ENCODE assay signal across 9 cellular contexts in genomic region chr13:27919299-27919933, GRCh38. TPM values are rescaled to one million over a fixed set of nuclear protein-coding genes. Genes with fewer than 3 reads are reported as not detected.
DNase-seq lines count a peak whose midpoint lies in the region; ATAC-seq lines count a peak whose summit lies in the region.
"Had no signal": no experiment of that assay in that cellular context is flagged by ENCODE, and none has a peak within 500 bp of the region (broad histone marks: within the 10 kb centered on the region; RNA-seq: fewer than 3 reads in every experiment).

No MANE protein-coding gene starts in this region.

- H4K20me1 ChIP-seq in Karpas-422 (ENCODE audit: insufficient read depth, low read depth, low read length) = no peaks in the 10 kb centered on the region

- POLR2A ChIA-PET in activated CD8-positive, alpha-beta T cell treated with anti-CD3 and anti-CD28 coated beads, Interleukin-2, amount 10 ng/mL, durations not matched to agents 7 days and 5 days (lab: Charles Lee) = no interaction called here

- H3K4me1 ChIP-seq in mucosa of rectum (ENCODE audit: control insufficient read depth in 2 of 2, insufficient read depth in 2 of 2, low read length in 2 of 2) (peaks cover 20 to 25% of the 10 kb centered on the region in 2 donors), Karpas-422 (ENCODE audit: low read length) (no peaks in the 10 kb centered on the region)

- H3K9me3 Mint-ChIP-seq in activated CD8-positive, alpha-beta T cell treated with anti-CD3 and anti-CD28 coated beads, Interleukin-2, amount 10 ng/mL, durations not matched to agents 7 days and 5 days (ENCODE audit: insufficient read depth) = no peaks in the 10 kb centered on the region

- peaks cover 80% of the 10 kb centered on the region for H3K27me3 Mint-ChIP-seq in activated CD8-positive, alpha-beta T cell treated with anti-CD3 and anti-CD28 coated beads, Interleukin-2, amount 10 ng/mL, durations not matched to agents 7 days and 5 days (ENCODE audit: low read depth)

- peaks cover 2% of the 10 kb centered on the region for H3K36me3 Mint-ChIP-seq in activated CD8-positive, alpha-beta T cell treated with anti-CD3 and anti-CD28 coated beads, Interleukin-2, amount 10 ng/mL, durations not matched to agents 7 days and 5 days (ENCODE audit: low read depth)

- peaks cover 22% of the 10 kb centered on the region for H3K4me1 Mint-ChIP-seq in activated CD8-positive, alpha-beta T cell treated with anti-CD3 and anti-CD28 coated beads, Interleukin-2, amount 10 ng/mL, durations not matched to agents 7 days and 5 days (ENCODE audit: low read depth)

- DNase-seq in AG08395 (ENCODE audit: low spot score) (peak; percentile 51), ureter (ENCODE audit: low spot score) (no peak), DMS79 treated with DMSO at 0.1 percent for 48 hours (lab: John Stamatoyannopoulos, UW) (no peak), Karpas-422 (no peak)
- DNase-seq in activated CD8-positive, alpha-beta T cell treated with anti-CD3 and anti-CD28 coated beads, Interleukin-2, amount 10 ng/mL, durations not matched to agents 7 days and 5 days = no peak
- DNase-seq in activated naive CD4-positive, alpha-beta T cell (lab: John Stamatoyannopoulos, UW) = no peak

- H3K9me3 ChIP-seq in mucosa of rectum (ENCODE audit: control insufficient read depth in 2 of 2, low read length in 2 of 2) (no peaks in the 10 kb centered on the region), Karpas-422 (ENCODE audit: low read length) (no peaks in the 10 kb centered on the region)

- no peak overlapping the region for H3K4me3 Mint-ChIP-seq in activated CD8-positive, alpha-beta T cell treated with anti-CD3 and anti-CD28 coated beads, Interleukin-2, amount 10 ng/mL, durations not matched to agents 7 days and 5 days

- H3K9ac ChIP-seq in mucosa of rectum (ENCODE audit: low read depth in 1 of 2, low read length in 2 of 2) (no peak overlapping the region), Karpas-422 (ENCODE audit: low read length) (no peak overlapping the region)

- no peaks in the 10 kb centered on the region for H3K79me2 ChIP-seq in Karpas-422 (ENCODE audit: low read length)

- peak; percentile 49 for ATAC-seq in GM19372 (IDR thresholded peaks at IDR 0.05; ENCODE audit: low read depth, unreplicated experiment)
- ATAC-seq in activated CD8-positive, alpha-beta T cell treated with anti-CD3 and anti-CD28 coated beads, Interleukin-2, amount 10 ng/mL, durations not matched to agents 7 days and 5 days = peak; percentile 21

- no peak overlapping the region for H3K27ac Mint-ChIP-seq in activated CD8-positive, alpha-beta T cell treated with anti-CD3 and anti-CD28 coated beads, Interleukin-2, amount 10 ng/mL, durations not matched to agents 7 days and 5 days

- H3K9me2 ChIP-seq in Karpas-422 (replicated peaks; ENCODE audit: insufficient read depth, low read length) = no peaks in the 10 kb centered on the region

- no peak overlapping the region for H3K4me2 ChIP-seq in Karpas-422 (ENCODE audit: low read depth, low read length, poor library complexity, severe bottlenecking)

- H3K27ac ChIP-seq in mucosa of rectum (ENCODE audit: low read depth in 2 of 2, low read length in 2 of 2) = no peak overlapping the region
- no peak overlapping the region for H3K27ac ChIP-seq in Karpas-422 (ENCODE audit: low read length)

- peak overlapping the region; percentile 20 to 65 for H3K4me3 ChIP-seq in mucosa of rectum (ENCODE audit: low read length in 2 of 2)
- no peak overlapping the region for H3K4me3 ChIP-seq in Karpas-422 (ENCODE audit: low read length)

- H3K27me3 ChIP-seq in mucosa of rectum (ENCODE audit: control insufficient read depth in 2 of 2, insufficient read depth in 2 of 2, low read length in 2 of 2) (peaks cover 76 to 80% of the 10 kb centered on the region in 2 donors), Karpas-422 (ENCODE audit: low read length) (no peaks in the 10 kb centered on the region)

- H2AFZ ChIP-seq in Karpas-422 (ENCODE audit: low read length) = no peak overlapping the region

- no peaks in the 10 kb centered on the region for H3K36me3 ChIP-seq in mucosa of rectum (ENCODE audit: control insufficient read depth in 2 of 2, insufficient read depth in 2 of 2, low read length in 2 of 2)
- H3K36me3 ChIP-seq in Karpas-422 (ENCODE audit: insufficient read depth, low read length) = no peaks in the 10 kb centered on the region

- CTCF ChIA-PET in activated CD8-positive, alpha-beta T cell treated with anti-CD3 and anti-CD28 coated beads, Interleukin-2, amount 10 ng/mL, durations not matched to agents 7 days and 5 days (lab: Charles Lee) = no interaction called here

RNA-seq across cellular contexts. Expression of gene PDX1, which starts 0.4 kb away (rescaled TPM):
- total RNA-seq in activated CD8-positive, alpha-beta T cell treated with anti-CD3 and anti-CD28 coated beads, Interleukin-2, amount 10 ng/mL, durations not matched to agents 7 days and 5 days = not detected
- not detected for total RNA-seq in ureter
- not detected in 2 replicates for total RNA-seq in Karpas-422 (2014; rRNA removed; shearing (Covaris generic); ENCODE audit: low replicate concordance)
- total RNA-seq: lung microvascular endothelial cell had no signal

RNA-seq across cellular contexts. Expression of gene CDX2, which starts 49.7 kb away (rescaled TPM):
- not detected for total RNA-seq in activated CD8-positive, alpha-beta T cell treated with anti-CD3 and anti-CD28 coated beads, Interleukin-2, amount 10 ng/mL, durations not matched to agents 7 days and 5 days
- total RNA-seq in ureter = not detected
- not detected in 2 replicates for total RNA-seq in Karpas-422 (2014; rRNA removed; shearing (Covaris generic); ENCODE audit: low replicate concordance)
- total RNA-seq: lung microvascular endothelial cell had no signal
